1 cellular context compared by ENCODE assay signal in genomic region chr19:42108527-42109389, GRCh38.
A peak's percentile ranks its signal among the peaks of the same experiment; 100 is the strongest.
TF ChIP-seq lines count a peak whose summit lies in the region.

No MANE protein-coding gene starts in this region.

TF ChIP-seq in HEK293, 187 proteins besides CTCF, POLR2A, EP300 and RAD21 (continued from another document):
- TF ChIP-seq PRDM10 (tag by site-specific recombination; IDR thresholded peaks at IDR 0.05), result peak; percentile 67
- no peak for TF ChIP-seq ZNF302 (tag by site-specific recombination; IDR thresholded peaks at IDR 0.05; ENCODE audit: low read depth)
- TF ChIP-seq ATF2 (tag by site-specific recombination; IDR thresholded peaks at IDR 0.05; ENCODE audit: low read depth), result no peak
- no peak for TF ChIP-seq SETDB1 (IDR thresholded peaks at IDR 0.05; ENCODE audit: insufficient read length, low read length)
- TF ChIP-seq ZNF391 (tag by site-specific recombination; IDR thresholded peaks at IDR 0.05; ENCODE audit: borderline replicate concordance, low read depth), result peak; percentile 80; the same call in 1 of the 2 replicates
- TF ChIP-seq, protein P1, sequence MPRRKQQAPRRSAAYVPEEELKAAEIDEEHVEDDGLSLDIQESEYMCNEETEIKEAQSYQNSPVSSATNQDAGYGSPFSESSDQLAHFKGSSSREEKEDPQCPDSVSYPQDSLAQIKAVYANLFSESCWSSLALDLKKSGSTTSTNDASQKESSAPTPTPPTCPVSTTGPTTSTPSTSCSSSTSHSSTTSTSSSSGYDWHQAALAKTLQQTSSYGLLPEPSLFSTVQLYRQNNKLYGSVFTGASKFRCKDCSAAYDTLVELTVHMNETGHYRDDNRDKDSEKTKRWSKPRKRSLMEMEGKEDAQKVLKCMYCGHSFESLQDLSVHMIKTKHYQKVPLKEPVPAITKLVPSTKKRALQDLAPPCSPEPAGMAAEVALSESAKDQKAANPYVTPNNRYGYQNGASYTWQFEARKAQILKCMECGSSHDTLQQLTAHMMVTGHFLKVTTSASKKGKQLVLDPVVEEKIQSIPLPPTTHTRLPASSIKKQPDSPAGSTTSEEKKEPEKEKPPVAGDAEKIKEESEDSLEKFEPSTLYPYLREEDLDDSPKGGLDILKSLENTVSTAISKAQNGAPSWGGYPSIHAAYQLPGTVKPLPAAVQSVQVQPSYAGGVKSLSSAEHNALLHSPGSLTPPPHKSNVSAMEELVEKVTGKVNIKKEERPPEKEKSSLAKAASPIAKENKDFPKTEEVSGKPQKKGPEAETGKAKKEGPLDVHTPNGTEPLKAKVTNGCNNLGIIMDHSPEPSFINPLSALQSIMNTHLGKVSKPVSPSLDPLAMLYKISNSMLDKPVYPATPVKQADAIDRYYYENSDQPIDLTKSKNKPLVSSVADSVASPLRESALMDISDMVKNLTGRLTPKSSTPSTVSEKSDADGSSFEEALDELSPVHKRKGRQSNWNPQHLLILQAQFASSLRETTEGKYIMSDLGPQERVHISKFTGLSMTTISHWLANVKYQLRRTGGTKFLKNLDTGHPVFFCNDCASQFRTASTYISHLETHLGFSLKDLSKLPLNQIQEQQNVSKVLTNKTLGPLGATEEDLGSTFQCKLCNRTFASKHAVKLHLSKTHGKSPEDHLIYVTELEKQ (tag by site-specific recombination; IDR thresholded peaks at IDR 0.05; ENCODE audit: borderline replicate concordance), result no peak
- TF ChIP-seq ZSCAN23 (tag by site-specific recombination; IDR thresholded peaks at IDR 0.05), result no peak
- no peak for TF ChIP-seq ZNF560 (tag by site-specific recombination; IDR thresholded peaks at IDR 0.05; ENCODE audit: borderline replicate concordance)
- no peak for TF ChIP-seq ZNF677 (tag by site-specific recombination; IDR thresholded peaks at IDR 0.05)
- TF ChIP-seq GLI2 (tag by site-specific recombination; IDR thresholded peaks at IDR 0.05; ENCODE audit: borderline replicate concordance, low read depth), result no peak
- no peak for TF ChIP-seq ZNF423 (tag by site-specific recombination; IDR thresholded peaks at IDR 0.05)
- no peak for TF ChIP-seq ZSCAN18 (tag by site-specific recombination; IDR thresholded peaks at IDR 0.05)
- TF ChIP-seq ZNF138 (tag by site-specific recombination; IDR thresholded peaks at IDR 0.05; ENCODE audit: borderline replicate concordance), result no peak
- no peak for TF ChIP-seq ZNF37A (tag by site-specific recombination; IDR thresholded peaks at IDR 0.05)
- TF ChIP-seq, protein P2, sequence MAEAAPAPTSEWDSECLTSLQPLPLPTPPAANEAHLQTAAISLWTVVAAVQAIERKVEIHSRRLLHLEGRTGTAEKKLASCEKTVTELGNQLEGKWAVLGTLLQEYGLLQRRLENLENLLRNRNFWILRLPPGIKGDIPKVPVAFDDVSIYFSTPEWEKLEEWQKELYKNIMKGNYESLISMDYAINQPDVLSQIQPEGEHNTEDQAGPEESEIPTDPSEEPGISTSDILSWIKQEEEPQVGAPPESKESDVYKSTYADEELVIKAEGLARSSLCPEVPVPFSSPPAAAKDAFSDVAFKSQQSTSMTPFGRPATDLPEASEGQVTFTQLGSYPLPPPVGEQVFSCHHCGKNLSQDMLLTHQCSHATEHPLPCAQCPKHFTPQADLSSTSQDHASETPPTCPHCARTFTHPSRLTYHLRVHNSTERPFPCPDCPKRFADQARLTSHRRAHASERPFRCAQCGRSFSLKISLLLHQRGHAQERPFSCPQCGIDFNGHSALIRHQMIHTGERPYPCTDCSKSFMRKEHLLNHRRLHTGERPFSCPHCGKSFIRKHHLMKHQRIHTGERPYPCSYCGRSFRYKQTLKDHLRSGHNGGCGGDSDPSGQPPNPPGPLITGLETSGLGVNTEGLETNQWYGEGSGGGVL (tag by site-specific recombination; IDR thresholded peaks at IDR 0.05), result no peak
- no peak for TF ChIP-seq RBAK (tag by site-specific recombination; IDR thresholded peaks at IDR 0.05)
- TF ChIP-seq ZNF654 (tag by site-specific recombination; IDR thresholded peaks at IDR 0.05; ENCODE audit: low read depth), result peak; percentile 100
- peak; percentile 38; the same call in 1 of the 2 replicates for TF ChIP-seq ZSCAN4 (tag by site-specific recombination; IDR thresholded peaks at IDR 0.05)
- no peak for TF ChIP-seq ZBTB7A (tag by site-specific recombination; IDR thresholded peaks at IDR 0.05; ENCODE audit: low read depth)
- 0 out of 2 replicates have a peak, but pooled peaks have one; percentile 5 for TF ChIP-seq ZFHX2 (tag by site-specific recombination; conservative IDR thresholded peaks at IDR 0.05)
- TF ChIP-seq ZNF223 (tag by site-specific recombination; IDR thresholded peaks at IDR 0.05), result no peak
- no peak for TF ChIP-seq ZBTB21 (tag by site-specific recombination; IDR thresholded peaks at IDR 0.05)
- no peak for TF ChIP-seq ZNF558 (tag by site-specific recombination; IDR thresholded peaks at IDR 0.05)
- no peak for TF ChIP-seq ZNF843 (tag by site-specific recombination; IDR thresholded peaks at IDR 0.05)
- TF ChIP-seq ZNF473 (tag by site-specific recombination; IDR thresholded peaks at IDR 0.05), result no peak
- TF ChIP-seq OVOL3 (tag by site-specific recombination; IDR thresholded peaks at IDR 0.05), result no peak
- TF ChIP-seq REPIN1 (tag by site-specific recombination; IDR thresholded peaks at IDR 0.05; ENCODE audit: low read depth), result no peak
- no peak for TF ChIP-seq ZSCAN5A (tag by site-specific recombination; IDR thresholded peaks at IDR 0.05)
- no peak for TF ChIP-seq ZNF174 (tag by site-specific recombination; IDR thresholded peaks at IDR 0.05)
- TF ChIP-seq ZNF366 (tag by site-specific recombination; conservative IDR thresholded peaks at IDR 0.05), result no peak
TF ChIP-seq in HEK293: peak in this region for 20.
